1 cellular context compared by ENCODE assay signal in genomic region chr12:56699020-56699661, GRCh38.
TF ChIP-seq lines count a peak whose summit lies in the region.

No MANE protein-coding gene starts in this region.

TF ChIP-seq in K562, 482 proteins besides CTCF, POLR2A, EP300 and RAD21 (continued from another document and continues in another):
- TF ChIP-seq ZNF449 (CRISPR knock-in tag; IDR thresholded peaks at IDR 0.05) (no peak), ILF3 (IDR thresholded peaks at IDR 0.05; ENCODE audit: borderline replicate concordance) (no peak), PYGO2 (tag; IDR thresholded peaks at IDR 0.05) (no peak), PBX2 (CRISPR knock-in tag; IDR thresholded peaks at IDR 0.05; ENCODE audit: low read depth) (no peak), PBX2 (tag; conservative IDR thresholded peaks at IDR 0.05; ENCODE audit: low read depth) (peak; percentile 63; the same call in 1 of the 2 replicates), NCOA2 (IDR thresholded peaks at IDR 0.05; ENCODE audit: partially characterized antibody in 2 of 2) (no peak), ZNF140 (CRISPR knock-in tag; IDR thresholded peaks at IDR 0.05) (no peak), SPI1 (IDR thresholded peaks at IDR 0.05; ENCODE audit: borderline replicate concordance, low read depth, low read length) (no peak), PTBP1 (IDR thresholded peaks at IDR 0.05; ENCODE audit: low read depth, low read length) (no peak), ZNF175 (CRISPR knock-in tag; IDR thresholded peaks at IDR 0.05; ENCODE audit: low read depth) (0 out of 2 replicates have a peak, but pooled peaks have one; percentile 45), NFATC3 (IDR thresholded peaks at IDR 0.05) (no peak), ZNF165 (CRISPR knock-in tag; IDR thresholded peaks at IDR 0.05; ENCODE audit: borderline replicate concordance) (no peak), U2AF1 (optimal IDR thresholded peaks at IDR 0.05; ENCODE audit: low read depth, low read length) (no peak), ZC3H11A (IDR thresholded peaks at IDR 0.05; ENCODE audit: low read depth, low read length) (no peak), STAT5A (IDR thresholded peaks at IDR 0.05; ENCODE audit: borderline replicate concordance, low read length) (peak; percentile 94), NCOR1 (IDR thresholded peaks at IDR 0.05) (no peak), GABPB2 (CRISPR knock-in tag; conservative IDR thresholded peaks at IDR 0.05) (no peak), SMAD3 (CRISPR knock-in tag; conservative IDR thresholded peaks at IDR 0.05) (no peak), BRD9 (IDR thresholded peaks at IDR 0.05; ENCODE audit: low read depth, partially characterized antibody) (no peak), EGR1 (conservative IDR thresholded peaks at IDR 0.05) (no peak), FOXK1 (CRISPR knock-in tag; IDR thresholded peaks at IDR 0.05; ENCODE audit: borderline replicate concordance) (no peak), ZNF316 (IDR thresholded peaks at IDR 0.05) (no peak), ZNF592 (IDR thresholded peaks at IDR 0.05) (peak; percentile 62; the same call in 1 of the 2 replicates), ARID2 (IDR thresholded peaks at IDR 0.05) (no peak), THAP12 (CRISPR knock-in tag; IDR thresholded peaks at IDR 0.05) (no peak), NR1H2 (CRISPR knock-in tag; IDR thresholded peaks at IDR 0.05) (no peak), RBM15 (IDR thresholded peaks at IDR 0.05; ENCODE audit: insufficient read depth, low read length) (no peak), TFAM (CRISPR knock-in tag; conservative IDR thresholded peaks at IDR 0.05) (no peak), TRIM25 (IDR thresholded peaks at IDR 0.05; ENCODE audit: borderline replicate concordance) (no peak), ZNF395 (CRISPR knock-in tag; IDR thresholded peaks at IDR 0.05) (no peak), KLF6 (CRISPR knock-in tag; IDR thresholded peaks at IDR 0.05; ENCODE audit: borderline replicate concordance) (0 out of 2 replicates have a peak, but pooled peaks have one; percentile 26), RERE (CRISPR knock-in tag; IDR thresholded peaks at IDR 0.05; ENCODE audit: borderline replicate concordance) (no peak), CCAR2 (IDR thresholded peaks at IDR 0.05; ENCODE audit: low read depth, low read length) (no peak), ZBTB34 (CRISPR knock-in tag; IDR thresholded peaks at IDR 0.05) (no peak), PHTF2 (CRISPR knock-in tag; IDR thresholded peaks at IDR 0.05) (no peak), BRD4 (IDR thresholded peaks at IDR 0.05) (no peak), HCFC1 (IDR thresholded peaks at IDR 0.05; ENCODE audit: low read depth, low read length) (no peak), SAP30 (IDR thresholded peaks at IDR 0.05; ENCODE audit: borderline replicate concordance, insufficient read depth, low read depth, low read length, poor library complexity, severe bottlenecking) (no peak), ZNF239 (CRISPR knock-in tag; IDR thresholded peaks at IDR 0.05) (no peak), TBP (optimal IDR thresholded peaks at IDR 0.05; ENCODE audit: low read depth, low read length) (peak; percentile 22), ZNF766 (CRISPR knock-in tag; conservative IDR thresholded peaks at IDR 0.05) (no peak), ZNF217 (CRISPR knock-in tag; IDR thresholded peaks at IDR 0.05) (no peak), LARP7 (IDR thresholded peaks at IDR 0.05) (no peak), KLF1 (tag; IDR thresholded peaks at IDR 0.05) (no peak), ATF7 (IDR thresholded peaks at IDR 0.05) (peak; percentile 54; the same call in 1 of the 2 replicates), RBBP5 (IDR thresholded peaks at IDR 0.05; ENCODE audit: borderline replicate concordance, insufficient read depth, low read length, poor library complexity, severe bottlenecking) (no peak)
